Comparison of ENCODE assay signal across 27 cellular contexts in genomic region chr3:125350597-125350996, GRCh38. TPM values are rescaled to one million over a fixed set of nuclear protein-coding genes. Genes with fewer than 3 reads are reported as not detected.
A peak's percentile ranks its signal among the peaks of the same experiment; 100 is the strongest.
DNase-seq lines count a peak whose midpoint lies in the region; ATAC-seq and TF ChIP-seq lines count a peak whose summit lies in the region.
"Had no signal": no experiment of that assay in that cellular context is flagged by ENCODE, and none has a peak within 500 bp of the region (broad histone marks: within the 10 kb centered on the region; RNA-seq: fewer than 3 reads in every experiment).

No MANE protein-coding gene starts in this region.

- H3K4me1 ChIP-seq in OCI-LY1 (ENCODE audit: insufficient read depth, low read length, severe bottlenecking), result peaks cover 52% of the 10 kb centered on the region
- H3K4me1 ChIP-seq in aorta (ENCODE audit: control insufficient read depth in 1 of 2, insufficient read depth in 2 of 2, low read length in 2 of 2), result peaks cover 0 to 3% of the 10 kb centered on the region in 2 donors
- H3K4me1 ChIP-seq in ascending aorta, result peaks cover 2 to 6% of the 10 kb centered on the region in 2 donors

- peak overlapping the region; percentile 61 for H3K27ac Mint-ChIP-seq in stimulated activated naive CD8-positive, alpha-beta T cell treated with anti-CD3 and anti-CD28 coated beads, Interleukin-15, Interleukin-2, amounts not matched to agents 100 ng/mL and 50 ng/mL, for 24 hours
- peak overlapping the region in 1 of 2 donors; percentile 1 for H3K27ac Mint-ChIP-seq in stimulated activated naive CD8-positive, alpha-beta T cell treated with anti-CD3 and anti-CD28 coated beads, Interleukin-15, amount 100 ng/mL, for 72 hours
- H3K27ac Mint-ChIP-seq in immature natural killer cell, result peak overlapping the region in 4 of 6 donors; percentile 3 to 59 (median 28)
- H3K27ac Mint-ChIP-seq: activated CD4-positive, alpha-beta memory T cell treated with anti-CD3 and anti-CD28 coated beads for 36 hours had no signal

- peak overlapping the region; percentile 2 for H3K4me3 Mint-ChIP-seq in stimulated activated naive CD8-positive, alpha-beta T cell treated with anti-CD3 and anti-CD28 coated beads, Interleukin-15, Interleukin-2, amounts not matched to agents 100 ng/mL and 50 ng/mL, for 24 hours
- H3K4me3 Mint-ChIP-seq in stimulated activated naive CD8-positive, alpha-beta T cell treated with anti-CD3 and anti-CD28 coated beads, Interleukin-15, amount 100 ng/mL, for 72 hours, result no peak overlapping the region
- H3K4me3 Mint-ChIP-seq in immature natural killer cell, result peak overlapping the region in 1 of 5 donors; percentile 4
- H3K4me3 Mint-ChIP-seq: activated CD4-positive, alpha-beta memory T cell treated with anti-CD3 and anti-CD28 coated beads for 36 hours had no signal

- H3K9me3 ChIP-seq in OCI-LY1 (ENCODE audit: low read length) (peaks cover 8% of the 10 kb centered on the region), aorta (ENCODE audit: control insufficient read depth, low read length) (no peaks in the 10 kb centered on the region), ascending aorta (peaks cover 3 to 15% of the 10 kb centered on the region in 2 donors)
- H3K9me3 ChIP-seq: gastroesophageal sphincter, psoas muscle, vagina had no signal

- H3K36me3 Mint-ChIP-seq in stimulated activated naive CD8-positive, alpha-beta T cell treated with anti-CD3 and anti-CD28 coated beads, Interleukin-15, Interleukin-2, amounts not matched to agents 100 ng/mL and 50 ng/mL, for 24 hours (ENCODE audit: low read depth), result peaks cover 42% of the 10 kb centered on the region
- H3K36me3 Mint-ChIP-seq in immature natural killer cell, result peaks cover 2 to 9% (median 3%) of the 10 kb centered on the region in 3 donors

- H3K4me3 ChIP-seq in OCI-LY1 (ENCODE audit: low read depth, low read length, poor library complexity, severe bottlenecking) (no peak overlapping the region), aorta (ENCODE audit: low read length in 2 of 2) (no peak overlapping the region), ascending aorta (no peak overlapping the region)
- H3K4me3 ChIP-seq: dorsolateral prefrontal cortex, gastroesophageal sphincter, psoas muscle, smooth muscle cell, vagina had no signal

- H3K27me3 Mint-ChIP-seq in stimulated activated naive CD8-positive, alpha-beta T cell treated with anti-CD3 and anti-CD28 coated beads, Interleukin-15, Interleukin-2, amounts not matched to agents 100 ng/mL and 50 ng/mL, for 24 hours, result no peaks in the 10 kb centered on the region
- H3K27me3 Mint-ChIP-seq in stimulated activated naive CD8-positive, alpha-beta T cell treated with anti-CD3 and anti-CD28 coated beads, Interleukin-15, amount 100 ng/mL, for 72 hours, result no peaks in the 10 kb centered on the region
- H3K27me3 Mint-ChIP-seq in immature natural killer cell (ENCODE audit: low read depth in 3 of 3), result no peaks in the 10 kb centered on the region
- H3K27me3 Mint-ChIP-seq: activated CD4-positive, alpha-beta memory T cell treated with anti-CD3 and anti-CD28 coated beads for 36 hours; CD4-positive, alpha-beta memory T cell had no signal

- H3K4me1 Mint-ChIP-seq in stimulated activated naive CD8-positive, alpha-beta T cell treated with anti-CD3 and anti-CD28 coated beads, Interleukin-15, Interleukin-2, amounts not matched to agents 100 ng/mL and 50 ng/mL, for 24 hours (ENCODE audit: low read depth), result peaks cover 75% of the 10 kb centered on the region
- peaks cover 59% of the 10 kb centered on the region for H3K4me1 Mint-ChIP-seq in stimulated activated naive CD8-positive, alpha-beta T cell treated with anti-CD3 and anti-CD28 coated beads, Interleukin-15, amount 100 ng/mL, for 72 hours
- H3K4me1 Mint-ChIP-seq in immature natural killer cell, result peaks cover 80 to 93% of the 10 kb centered on the region in 2 donors

- H4K20me1 ChIP-seq in OCI-LY1 (ENCODE audit: insufficient read depth, low read length), result no peaks in the 10 kb centered on the region

- H3K36me3 ChIP-seq in OCI-LY1 (ENCODE audit: insufficient read depth, low read length), result peaks cover 4% of the 10 kb centered on the region; the same call in 1 of the 2 replicates
- H3K36me3 ChIP-seq in aorta (ENCODE audit: control insufficient read depth in 1 of 2, insufficient read depth in 2 of 2, low read length in 1 of 2), result no peaks in the 10 kb centered on the region
- H3K36me3 ChIP-seq in ascending aorta, result no peaks in the 10 kb centered on the region
- H3K36me3 ChIP-seq: gastroesophageal sphincter, vagina had no signal

- no peaks in the 10 kb centered on the region for H3F3A ChIP-seq in OCI-LY1 (ENCODE audit: insufficient read depth, low read length)

- no peak for DNase-seq in stimulated activated naive CD8-positive, alpha-beta T cell treated with anti-CD3 and anti-CD28 coated beads, Interleukin-15, amount 100 ng/mL, for 72 hours
- DNase-seq in immature natural killer cell, result no peak
- DNase-seq in NCI-H1105 treated with DMSO at 0.1 percent for 48 hours (lab: John Stamatoyannopoulos, UW), result no peak
- no peak for DNase-seq in ecto neural progenitor cell (ENCODE audit: low spot score)
- DNase-seq in aorta, result no peak
- DNase-seq in ascending aorta (ENCODE audit: low spot score in 2 of 2), result no peak
- DNase-seq: activated CD4-positive, alpha-beta memory T cell treated with anti-CD3 and anti-CD28 coated beads for 36 hours; CD4-positive, alpha-beta memory T cell; DMS53; dorsolateral prefrontal cortex; erythroblast; Kasumi-1; kidney glomerular epithelial cell; mesenchymal stem cell; NCI-H1092 treated with DMSO at 0.1 percent for 48 hours; NCI-H524 treated with DMSO at 0.1 percent for 48 hours; psoas muscle; SHP77; stimulated activated CD4-positive, alpha-beta T cell treated with anti-CD3 and anti-CD28 coated beads, Interleukin-4, amount 100 ng/mL, for 1 hour; substantia nigra; T-helper 1 cell had no signal

- peak overlapping the region; percentile 16; the same call in 1 of the 2 replicates for H3K9ac ChIP-seq in OCI-LY1 (ENCODE audit: low read length)

- intact Hi-C loops in aorta (cut with DNase I) (no loop called here), ascending aorta (cut with DNase I) (no loop called here)

- peak overlapping the region; percentile 26; the same call in 1 of the 2 replicates for H3K4me2 ChIP-seq in OCI-LY1 (ENCODE audit: low read length)
- H3K4me2 ChIP-seq: smooth muscle cell had no signal

- H3K9me2 ChIP-seq in OCI-LY1 (ENCODE audit: low read depth, low read length), result no peaks in the 10 kb centered on the region

- peak overlapping the region; percentile 81 for H3K27ac ChIP-seq in OCI-LY1 (ENCODE audit: low read depth, low read length, poor library complexity, severe bottlenecking)
- H3K27ac ChIP-seq in aorta (ENCODE audit: low read depth in 1 of 2, low read length in 2 of 2), result no peak overlapping the region
- H3K27ac ChIP-seq in ascending aorta, result peak overlapping the region in 1 of 2 donors; percentile 20
- H3K27ac ChIP-seq: dorsolateral prefrontal cortex, gastroesophageal sphincter, psoas muscle, vagina, VCaP had no signal

- peaks cover 99% of the 10 kb centered on the region for H3K79me2 ChIP-seq in OCI-LY1 (ENCODE audit: insufficient read depth, low read length)

- 67 to 70% methylated on average over 5 of the region's 5 CpGs for WGBS in aorta, 2 donors

- peaks cover 4% of the 10 kb centered on the region for H3K9me3 Mint-ChIP-seq in stimulated activated naive CD8-positive, alpha-beta T cell treated with anti-CD3 and anti-CD28 coated beads, Interleukin-15, Interleukin-2, amounts not matched to agents 100 ng/mL and 50 ng/mL, for 24 hours
- H3K9me3 Mint-ChIP-seq in stimulated activated naive CD8-positive, alpha-beta T cell treated with anti-CD3 and anti-CD28 coated beads, Interleukin-15, amount 100 ng/mL, for 72 hours, result peaks cover 6 to 8% of the 10 kb centered on the region in 2 donors
- peaks cover 0 to 3% (median 0%) of the 10 kb centered on the region in 6 donors for H3K9me3 Mint-ChIP-seq in immature natural killer cell

- H3K27me3 ChIP-seq in OCI-LY1 (ENCODE audit: insufficient read depth, low read length) (no peaks in the 10 kb centered on the region), aorta (ENCODE audit: control insufficient read depth in 1 of 2, insufficient read depth in 2 of 2, low read length in 1 of 2) (no peaks in the 10 kb centered on the region), ascending aorta (no peaks in the 10 kb centered on the region)
- H3K27me3 ChIP-seq: dorsolateral prefrontal cortex, gastroesophageal sphincter, vagina had no signal

- no peak for ATAC-seq in stimulated activated naive CD8-positive, alpha-beta T cell treated with anti-CD3 and anti-CD28 coated beads, Interleukin-15, amount 100 ng/mL, for 72 hours
- ATAC-seq in aorta (ENCODE audit: low FRiP score), result no peak
- ATAC-seq: gastroesophageal sphincter, psoas muscle had no signal

- no peak for TF ChIP-seq CTCF in OCI-LY1 (IDR thresholded peaks at IDR 0.05; ENCODE audit: low read length)
- TF ChIP-seq CTCF in ascending aorta (IDR thresholded peaks at IDR 0.05), result no peak

- no peak overlapping the region for H2AFZ ChIP-seq in OCI-LY1 (ENCODE audit: low read length)

RNA-seq across cellular contexts. Expression of gene ZNF148, which starts 24.5 kb away (rescaled TPM):
- polyA plus RNA-seq in immature natural killer cell, result 10 to 100 TPM; 53.6 to 81.9 (median 74.3) TPM
- 10 to 100 TPM; 53.8 to 63.8 TPM for total RNA-seq in aorta
- polyA plus RNA-seq in aorta, result 1 to 10 TPM; 5.3 to 5.4 TPM
- total RNA-seq in ascending aorta, result 10.0 TPM
